ENCODE assay signal across 19 cellular contexts in genomic region chr3:177379045-177379444, GRCh38.
DNase-seq lines count a peak whose midpoint lies in the region; ATAC-seq and TF ChIP-seq lines count a peak whose summit lies in the region.
"Had no signal": no experiment of that assay in that cellular context is flagged by ENCODE, and none has a peak within 500 bp of the region (broad histone marks: within the 10 kb centered on the region; RNA-seq: fewer than 3 reads in every experiment).

No MANE protein-coding gene starts in this region.

- no peak overlapping the region for H3K27ac Mint-ChIP-seq in WTC11
- H3K27ac Mint-ChIP-seq in memory B cell: peak overlapping the region; percentile 67
- H3K27ac Mint-ChIP-seq: activated naive CD4-positive, alpha-beta T cell treated with anti-CD3 and anti-CD28 coated beads, Interleukin-2, amount 50 U/mL, for 24 hours; dendritic cell treated with granulocyte-macrophage colony-stimulating factor and Interleukin-4, amounts not matched to agents 40 ng/mL and 50 ng/mL, for 4 days; HFFc6 had no signal

- no peak for TF ChIP-seq EP300 in Ishikawa (IDR thresholded peaks at IDR 0.05; ENCODE audit: borderline replicate concordance)

- TF ChIP-seq CTCF in WTC11 (IDR thresholded peaks at IDR 0.05): no peak

- DNase-seq in ELR (ENCODE audit: low read depth) (peak; percentile 9), WTC11 (ENCODE audit: low spot score) (no peak), memory B cell (ENCODE audit: low spot score in 2 of 2) (no peak), cerebellar nuclear complex (lab: John Stamatoyannopoulos, UW) (no peak), dermis blood vessel endothelial cell (no peak)
- DNase-seq: heart left ventricle, HFFc6, NCI-H1092 treated with DMSO at 0.1 percent for 48 hours, NCI-H2171, nucleus accumbens, SHP77, substantia nigra had no signal

- ATAC-seq in WTC11 (peak; percentile 43; the same call in 1 of the 2 replicates), memory B cell (ENCODE audit: low read depth) (no peak), GM19395 (IDR thresholded peaks at IDR 0.05; ENCODE audit: unreplicated experiment) (no peak), HG03432 (IDR thresholded peaks at IDR 0.05; ENCODE audit: unreplicated experiment) (no peak)
- ATAC-seq: esophagus mucosa had no signal

- peak; percentile 62 for TF ChIP-seq RAD21 in Ishikawa (IDR thresholded peaks at IDR 0.05; ENCODE audit: low read depth)

- H3K36me3 Mint-ChIP-seq in WTC11: peaks cover 3% of the 10 kb centered on the region
- no peaks in the 10 kb centered on the region for H3K36me3 Mint-ChIP-seq in memory B cell
- H3K36me3 Mint-ChIP-seq: activated naive CD4-positive, alpha-beta T cell treated with anti-CD3 and anti-CD28 coated beads, Interleukin-2, amount 50 U/mL, for 24 hours; brain had no signal

- no peaks in the 10 kb centered on the region for H3K27me3 Mint-ChIP-seq in WTC11 (ENCODE audit: low read depth)
- no peaks in the 10 kb centered on the region for H3K27me3 Mint-ChIP-seq in memory B cell
- H3K27me3 Mint-ChIP-seq: activated naive CD4-positive, alpha-beta T cell treated with anti-CD3 and anti-CD28 coated beads, Interleukin-2, amount 50 U/mL, for 24 hours; dendritic cell treated with granulocyte-macrophage colony-stimulating factor and Interleukin-4, amounts not matched to agents 40 ng/mL and 50 ng/mL, for 4 days had no signal

- CTCF ChIA-PET in WTC11 (lab: Charles Lee): no interaction called here

- POLR2A ChIA-PET in WTC11 (lab: Charles Lee): no interaction called here

- peaks cover 11% of the 10 kb centered on the region for H3K9me3 Mint-ChIP-seq in WTC11
- no peaks in the 10 kb centered on the region for H3K9me3 Mint-ChIP-seq in memory B cell
- H3K9me3 Mint-ChIP-seq: activated naive CD4-positive, alpha-beta T cell treated with anti-CD3 and anti-CD28 coated beads, Interleukin-2, amount 50 U/mL, for 24 hours; dendritic cell treated with granulocyte-macrophage colony-stimulating factor and Interleukin-4, amounts not matched to agents 40 ng/mL and 50 ng/mL, for 4 days had no signal

- H3K4me1 Mint-ChIP-seq in WTC11 (no peaks in the 10 kb centered on the region), memory B cell (peaks cover 31% of the 10 kb centered on the region)
- H3K4me1 Mint-ChIP-seq: activated naive CD4-positive, alpha-beta T cell treated with anti-CD3 and anti-CD28 coated beads, Interleukin-2, amount 50 U/mL, for 24 hours had no signal

- H3K4me3 Mint-ChIP-seq in WTC11 (no peak overlapping the region), memory B cell (no peak overlapping the region)
- H3K4me3 Mint-ChIP-seq: activated naive CD4-positive, alpha-beta T cell treated with anti-CD3 and anti-CD28 coated beads, Interleukin-2, amount 50 U/mL, for 24 hours; brain; dendritic cell treated with granulocyte-macrophage colony-stimulating factor and Interleukin-4, amounts not matched to agents 40 ng/mL and 50 ng/mL, for 4 days; HFFc6 had no signal

TF ChIP-seq in Ishikawa, 13 proteins besides CTCF, POLR2A, EP300 and RAD21 (continues in another document):
- TF ChIP-seq REST (IDR thresholded peaks at IDR 0.05; ENCODE audit: low read depth): no peak
- no peak for TF ChIP-seq CEBPB (IDR thresholded peaks at IDR 0.05)
- no peak for TF ChIP-seq TAF1 (IDR thresholded peaks at IDR 0.05; ENCODE audit: low read depth)
- no peak for TF ChIP-seq EGR1 (IDR thresholded peaks at IDR 0.05)
- TF ChIP-seq NFIC (IDR thresholded peaks at IDR 0.05): no peak
- TF ChIP-seq USF1 (IDR thresholded peaks at IDR 0.05): no peak
- no peak for TF ChIP-seq TCF12 (IDR thresholded peaks at IDR 0.05; ENCODE audit: low read depth)
- no peak for TF ChIP-seq ZBTB7A (IDR thresholded peaks at IDR 0.05; ENCODE audit: low read depth)
- no peak for TF ChIP-seq CREB1 (IDR thresholded peaks at IDR 0.05; ENCODE audit: low read depth)
- TF ChIP-seq FOXM1 (IDR thresholded peaks at IDR 0.05; ENCODE audit: borderline replicate concordance, low read depth): no peak
- TF ChIP-seq YY1 (IDR thresholded peaks at IDR 0.05; ENCODE audit: low read depth): no peak
- no peak for TF ChIP-seq MAX (IDR thresholded peaks at IDR 0.05)

TF ChIP-seq in WTC11, 78 proteins besides CTCF, POLR2A, EP300 and RAD21:
- TF ChIP-seq JUN (CRISPR knock-in tag; IDR thresholded peaks at IDR 0.05): no peak
- TF ChIP-seq ETV6 (CRISPR knock-in tag; IDR thresholded peaks at IDR 0.05): no peak
- TF ChIP-seq ELF4 (CRISPR knock-in tag; IDR thresholded peaks at IDR 0.05; ENCODE audit: low read depth): no peak
- TF ChIP-seq E2F1 (CRISPR knock-in tag; IDR thresholded peaks at IDR 0.05): no peak
- TF ChIP-seq RORB (CRISPR knock-in tag; IDR thresholded peaks at IDR 0.05): no peak
- TF ChIP-seq RELA (CRISPR knock-in tag; IDR thresholded peaks at IDR 0.05; ENCODE audit: borderline replicate concordance): no peak
- TF ChIP-seq ATF6 (CRISPR knock-in tag; IDR thresholded peaks at IDR 0.05): no peak
- TF ChIP-seq NFYB (CRISPR knock-in tag; conservative IDR thresholded peaks at IDR 0.05; ENCODE audit: low read depth): no peak
- no peak for TF ChIP-seq ZMAT4 (CRISPR knock-in tag; IDR thresholded peaks at IDR 0.05)
- TF ChIP-seq SMAD3 (CRISPR knock-in tag; IDR thresholded peaks at IDR 0.05; ENCODE audit: borderline replicate concordance): no peak
